10 cellular contexts compared by ENCODE assay signal in the genomic region with DNA sequence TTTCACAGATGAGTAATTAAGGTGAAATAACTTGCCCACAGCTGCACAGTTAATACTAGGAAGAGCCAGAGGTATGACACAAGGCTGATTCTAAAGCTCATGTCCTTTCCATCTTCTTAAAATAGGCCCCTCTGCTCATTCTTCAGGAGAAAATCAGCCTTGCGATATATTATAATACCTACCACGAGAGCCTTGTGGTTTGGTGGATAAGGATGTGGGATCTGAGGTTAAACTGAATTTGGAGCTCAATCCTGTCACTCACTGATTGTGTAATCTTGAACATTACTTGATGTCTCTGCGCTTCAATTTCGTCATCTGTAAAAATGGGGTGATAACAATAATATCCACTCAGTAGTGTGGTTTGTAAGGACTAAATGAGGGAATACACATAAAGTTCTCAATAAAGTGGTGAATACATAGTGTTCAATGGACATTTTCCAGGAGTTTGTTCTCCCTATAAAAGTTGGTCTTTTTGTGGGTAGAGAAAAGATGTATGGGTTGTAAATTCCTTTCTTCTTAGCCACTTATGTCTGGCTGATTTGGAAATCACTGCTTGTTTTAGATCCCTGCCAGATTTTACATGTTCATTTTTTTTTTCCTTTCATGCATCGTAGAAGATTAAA. TPM values are rescaled to one million over a fixed set of nuclear protein-coding genes. Genes with fewer than 3 reads are reported as not detected.
DNase-seq lines count a peak whose midpoint lies in the region; ATAC-seq and TF ChIP-seq lines count a peak whose summit lies in the region.
"Had no signal": no experiment of that assay in that cellular context is flagged by ENCODE, and none has a peak within 500 bp of the region (broad histone marks: within the 10 kb centered on the region; RNA-seq: fewer than 3 reads in every experiment).

No MANE protein-coding gene starts in this region.

- peaks cover 12% of the 10 kb centered on the region for H3K9me3 Mint-ChIP-seq in activated CD8-positive, alpha-beta T cell treated with anti-CD3 and anti-CD28 coated beads for 36 hours

- H3K4me2 ChIP-seq in BLaER1 treated with 17β-estradiol and CSF1 and Interleukin-3, amounts not matched to agents 10 nM and 100 nM: peak overlapping the region; percentile 29 to 62 (median 45); a peak in 20 of 22 replicates

- TF ChIP-seq CTCF in activated CD8-positive, alpha-beta T cell treated with anti-CD3 and anti-CD28 coated beads for 36 hours (IDR thresholded peaks at IDR 0.05): no peak
- TF ChIP-seq CTCF in kidney epithelial cell (IDR thresholded peaks at IDR 0.05; ENCODE audit: insufficient read depth, low read length, poor library complexity, severe bottlenecking): no peak

- H3K4me1 ChIP-seq in BLaER1 treated with 17β-estradiol and CSF1 and Interleukin-3, amounts not matched to agents 10 nM and 100 nM: peaks cover 25 to 50% (median 35%) of the 10 kb centered on the region in 10 experiments

- H4K20me1 ChIP-seq in BLaER1 treated with 17β-estradiol and CSF1 and Interleukin-3, amounts not matched to agents 10 nM and 100 nM: no peaks in the 10 kb centered on the region

- peak overlapping the region in 1 of 10 experiments; percentile 5; a peak in 1 of 20 replicates for H3K4me3 ChIP-seq in BLaER1 treated with 17β-estradiol and CSF1 and Interleukin-3, amounts not matched to agents 10 nM and 100 nM
- no peak overlapping the region for H3K4me3 ChIP-seq in kidney epithelial cell (ENCODE audit: low read depth, low read length)

- peaks cover 7% of the 10 kb centered on the region for H3K4me1 Mint-ChIP-seq in activated CD8-positive, alpha-beta T cell treated with anti-CD3 and anti-CD28 coated beads for 36 hours (ENCODE audit: low read depth)

- no peak overlapping the region for H3K27ac Mint-ChIP-seq in activated CD8-positive, alpha-beta T cell treated with anti-CD3 and anti-CD28 coated beads for 36 hours

- DNase-seq in KG1 (lab: John Stamatoyannopoulos, UW) (peak; percentile 17), kidney epithelial cell (ENCODE audit: low read depth) (peak; percentile 56), sciatic nerve (ENCODE audit: low spot score) (no peak), NCI-H187 (lab: John Stamatoyannopoulos, UW) (no peak)
- peak; percentile 24 for DNase-seq in activated CD8-positive, alpha-beta T cell treated with anti-CD3 and anti-CD28 coated beads for 36 hours
- DNase-seq: activated naive CD4-positive, alpha-beta T cell treated with Interleukin-2 at 50 U/mL for 16 hours; substantia nigra had no signal

- peaks cover 5% of the 10 kb centered on the region for H3K36me3 Mint-ChIP-seq in activated CD8-positive, alpha-beta T cell treated with anti-CD3 and anti-CD28 coated beads for 36 hours (ENCODE audit: low read depth)

- peak; percentile 20 for ATAC-seq in activated CD8-positive, alpha-beta T cell treated with anti-CD3 and anti-CD28 coated beads for 36 hours
- ATAC-seq in sciatic nerve (no peak), HG02852 (IDR thresholded peaks at IDR 0.05; ENCODE audit: unreplicated experiment) (no peak), GM21367 (IDR thresholded peaks at IDR 0.05; ENCODE audit: unreplicated experiment) (no peak)

- peaks cover 24 to 71% (median 35%) of the 10 kb centered on the region in 11 experiments for H3K9me3 ChIP-seq in BLaER1 treated with 17β-estradiol and CSF1 and Interleukin-3, amounts not matched to agents 10 nM and 100 nM (replicated peaks in 1 of 11)

- H3K27me3 ChIP-seq in BLaER1 treated with 17β-estradiol and CSF1 and Interleukin-3, amounts not matched to agents 10 nM and 100 nM: no peaks in the 10 kb centered on the region
- no peaks in the 10 kb centered on the region for H3K27me3 ChIP-seq in kidney epithelial cell (ENCODE audit: control insufficient read depth, insufficient read depth, low read length)

- H3K4me3 Mint-ChIP-seq in activated CD8-positive, alpha-beta T cell treated with anti-CD3 and anti-CD28 coated beads for 36 hours: no peak overlapping the region

- H3K36me3 ChIP-seq in BLaER1 treated with 17β-estradiol and CSF1 and Interleukin-3, amounts not matched to agents 10 nM and 100 nM: 0 out of 22 replicates have a peak, but pooled peaks cover 0 to 12% (median 0%) of the 10 kb centered on the region in 11 experiments
- H3K36me3 ChIP-seq in kidney epithelial cell (ENCODE audit: control insufficient read depth, insufficient read depth, low read length): no peaks in the 10 kb centered on the region

- peak overlapping the region in 10 of 11 experiments; percentile 70 to 88 (median 83); a peak in 21 of 22 replicates for H3K27ac ChIP-seq in BLaER1 treated with 17β-estradiol and CSF1 and Interleukin-3, amounts not matched to agents 10 nM and 100 nM

- CTCF ChIA-PET in activated CD8-positive, alpha-beta T cell treated with anti-CD3 and anti-CD28 coated beads for 36 hours (lab: Charles Lee): no interaction called here

- POLR2A ChIA-PET in activated CD8-positive, alpha-beta T cell treated with anti-CD3 and anti-CD28 coated beads for 36 hours (lab: Charles Lee): no interaction called here

- intact Hi-C loops in activated CD8-positive, alpha-beta T cell treated with anti-CD3 and anti-CD28 coated beads for 36 hours (cut with micrococcal nuclease): no loop called here
- intact Hi-C loops in sciatic nerve (cut with DNase I): no loop called here

- H3K27me3 Mint-ChIP-seq in activated CD8-positive, alpha-beta T cell treated with anti-CD3 and anti-CD28 coated beads for 36 hours: no peaks in the 10 kb centered on the region

- H3K9ac ChIP-seq in BLaER1 treated with 17β-estradiol and CSF1 and Interleukin-3, amounts not matched to agents 10 nM and 100 nM: peak overlapping the region in 8 of 11 experiments; percentile 31 to 68 (median 52); a peak in 18 of 22 replicates

RNA-seq across cellular contexts. Expression of a gene that starts 25.1 kb away (rescaled TPM):
- 10 to 100 TPM; 20.8 to 26.2 TPM for total RNA-seq in activated CD8-positive, alpha-beta T cell treated with anti-CD3 and anti-CD28 coated beads for 36 hours
- total RNA-seq in kidney epithelial cell (36.3 and 45.9 TPM in 2 replicates), sciatic nerve (43.3 TPM)

Comparison
In these comparisons a context has a peak if more than half of its experiments do, and no peak if none do; other contexts are left out.
1. DNase-seq: peak in KG1 (single experiment), activated CD8-positive, alpha-beta T cell treated with anti-CD3 and anti-CD28 coated beads for 36 hours (single experiment) and kidney epithelial cell (single experiment); none in sciatic nerve (single experiment) and NCI-H187 (0 of 2).